Comparison of ENCODE assay signal across 25 cellular contexts in genomic region chr12:64440100-64440499, GRCh38. TPM values are rescaled to one million over a fixed set of nuclear protein-coding genes. Genes with fewer than 3 reads are reported as not detected.
"Had no signal": no experiment of that assay in that cellular context is flagged by ENCODE, and none has a peak within 500 bp of the region (broad histone marks: within the 10 kb centered on the region; RNA-seq: fewer than 3 reads in every experiment).

No MANE protein-coding gene starts in this region.

- H3K9me3 ChIP-seq: left ventricle myocardium inferior, ovary, right atrium auricular region, stomach, testis, thyroid gland, transverse colon, upper lobe of left lung, vagina had no signal

- ATAC-seq: naive thymus-derived CD4-positive, alpha-beta T cell; natural killer cell treated with Interleukin-12 subunit alpha and Interleukin-12 subunit beta and Interleukin-15 and Interleukin-18, amount 100 ng/mL, for 72 hours; sciatic nerve; stimulated activated naive B cell treated with anti-CD40 and anti-IgM and Interleukin-4, amounts not matched to agents 10 μg/mL and 1 μg/mL and 100 μg/mL, for 72 hours; stimulated activated naive CD8-positive, alpha-beta T cell treated with anti-CD3 and anti-CD28 coated beads, Interleukin-15, Interleukin-2, amounts not matched to agents 100 U/mL and 50 U/mL, for 24 hours had no signal

- H3K4me3 ChIP-seq: left ventricle myocardium inferior, lung, ovary, right atrium auricular region, skin epidermis, stomach, testis, thyroid gland, transverse colon, upper lobe of left lung, vagina had no signal

- H3K27ac ChIP-seq: left ventricle myocardium inferior, ovary, right atrium auricular region, skin epidermis, stomach, testis, thyroid gland, transverse colon, upper lobe of left lung, vagina had no signal

- DNase-seq: islet precursor cell; left ventricle myocardium inferior; mesendoderm; naive thymus-derived CD4-positive, alpha-beta T cell; ovary; stimulated activated CD4-positive, alpha-beta T cell treated with anti-CD3 and anti-CD28 coated beads, Interleukin-12 subunit alpha, Interleukin-12 subunit beta, amount 100 ng/mL, for 4 hours; stimulated activated CD4-positive, alpha-beta T cell treated with anti-CD3 and anti-CD28 coated beads, Interleukin-15, amount 100 ng/mL, for 24 hours; stimulated activated CD4-positive, alpha-beta T cell treated with anti-CD3 and anti-CD28 coated beads, Interleukin-2, amount 100 ng/mL, for 24 hours; stimulated activated CD4-positive, alpha-beta T cell treated with anti-CD3 and anti-CD28 coated beads, Interleukin-4, amount 100 ng/mL, for 1 hour; stimulated activated naive B cell treated with anti-CD40 and anti-IgM and Interleukin-4, amounts not matched to agents 10 μg/mL and 1 μg/mL and 100 μg/mL, for 72 hours; stimulated activated naive CD8-positive, alpha-beta T cell treated with anti-CD3 and anti-CD28 coated beads, Interleukin-15, Interleukin-2, amounts not matched to agents 100 U/mL and 50 U/mL, for 24 hours; stomach; testis; thyroid gland; transverse colon; upper lobe of left lung had no signal

- H3K27me3 ChIP-seq: ovary, right atrium auricular region, stomach, testis, thyroid gland, transverse colon, upper lobe of left lung, vagina had no signal

- H3K4me1 ChIP-seq: left ventricle myocardium inferior, right atrium auricular region, stomach, testis, thyroid gland, transverse colon, upper lobe of left lung, vagina had no signal

- H3K36me3 ChIP-seq: ovary had no signal

RNA-seq across cellular contexts. Expression of gene C12orf56, which starts 49.5 kb away (rescaled TPM):
- total RNA-seq: left ventricle myocardium inferior; myocyte; natural killer cell treated with Interleukin-12 subunit alpha and Interleukin-12 subunit beta and Interleukin-15 and Interleukin-18, amount 100 ng/mL, for 72 hours; omental fat pad; ovary; right atrium auricular region; thyroid gland; upper lobe of left lung had no signal
- polyA plus RNA-seq: naive thymus-derived CD4-positive, alpha-beta T cell; neural cell; ovary had no signal
